8 cellular contexts compared by ENCODE assay signal in the genomic region with DNA sequence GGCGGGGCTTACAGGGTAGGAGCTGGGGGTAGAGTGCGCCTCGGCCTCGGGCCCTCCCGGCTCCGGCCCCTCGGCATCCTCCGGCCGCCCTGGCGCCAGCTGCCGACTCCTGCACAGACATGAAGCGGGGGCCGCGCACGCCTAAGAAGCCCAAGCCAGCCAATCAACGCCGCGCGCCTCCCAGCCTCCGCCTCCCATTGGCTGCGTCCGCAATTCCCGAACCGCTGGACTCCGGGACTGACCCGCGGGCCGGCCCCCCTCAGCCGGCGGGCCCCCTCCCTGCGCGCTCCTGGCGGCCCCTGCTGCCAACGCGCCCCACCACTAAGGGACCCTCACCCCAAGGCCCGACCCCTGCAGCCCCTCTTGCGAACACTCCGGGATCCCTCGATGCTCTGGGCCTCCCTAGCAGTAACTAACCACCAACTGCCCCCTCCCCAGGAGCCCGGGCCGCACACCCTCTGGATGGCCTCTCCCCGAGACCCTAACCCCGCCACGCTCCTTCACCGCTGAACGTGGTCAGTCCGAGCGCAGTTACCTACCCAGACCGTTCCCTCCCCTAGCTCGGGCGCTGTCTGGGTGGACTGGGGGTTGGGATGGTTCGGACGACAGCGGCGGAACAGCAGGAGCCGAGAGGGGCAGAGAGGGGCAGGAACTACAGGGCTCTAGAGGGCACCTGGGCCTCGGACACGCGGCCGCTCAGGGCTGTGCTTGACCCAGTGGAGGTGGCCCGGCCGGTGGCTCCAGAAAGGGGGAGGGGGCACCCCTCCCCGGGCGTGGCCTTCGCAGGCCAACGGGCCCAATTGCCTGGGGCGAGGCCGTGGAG.
A peak's percentile ranks its signal among the peaks of the same experiment; 100 is the strongest.
DNase-seq lines count a peak whose midpoint lies in the region; ATAC-seq, FAIRE-seq and TF ChIP-seq lines count a peak whose summit lies in the region.

No MANE protein-coding gene starts in this region.

- H3K27ac ChIP-seq in HL-60 (replicated peaks): peak overlapping the region; percentile 60

- intact Hi-C loops in posterior cingulate gyrus (cut with DNase I): no loop called here

- no peak for FAIRE-seq in GM19239 (lab: Jason Lieb, UNC)

- H3K4me3 ChIP-seq in HL-60 (replicated peaks; ENCODE audit: insufficient read depth, low read length) (peak overlapping the region; percentile 65), astrocyte of the spinal cord (ENCODE audit: low read depth, low read length) (peak overlapping the region; percentile 45)

- ATAC-seq in GM18505 (IDR thresholded peaks at IDR 0.05; ENCODE audit: unreplicated experiment): no peak

- no peaks in the 10 kb centered on the region for H3K27me3 ChIP-seq in HL-60 (ENCODE audit: insufficient read depth, poor library complexity, severe bottlenecking)

- DNase-seq in D341Med (ENCODE audit: low spot score) (peak; percentile 86), HL-60 (ENCODE audit: low read depth in 1 of 2, low spot score in 1 of 2) (peak; percentile 67 to 77), NOMO-1 treated with dmso at 0.1 percent for 144 hours (lab: John Stamatoyannopoulos, UW; ENCODE audit: unreplicated experiment) (peak; percentile 82), astrocyte of the spinal cord (ENCODE audit: low read depth, low spot score) (peak; percentile 70), hepatic stellate cell (ENCODE audit: low spot score) (peak; percentile 99), posterior cingulate gyrus (peak in 9 of 10 donors; percentile 29 to 92 (median 41)), GM19239 (ENCODE audit: insufficient read length, low spot score) (no peak)

- no peak for TF ChIP-seq POLR2A in GM18505 (IDR thresholded peaks at IDR 0.05; ENCODE audit: borderline replicate concordance, extremely low read depth, insufficient read depth, insufficient read length)

- in situ Hi-C loops in astrocyte of the spinal cord (cut with HindIII; ENCODE audit: low sequenced_read_pairs): no loop called here

- no peak for TF ChIP-seq CTCF in HL-60 (IDR thresholded peaks at IDR 0.05; ENCODE audit: insufficient read depth, low read length)
- no peak for TF ChIP-seq CTCF in astrocyte of the spinal cord (IDR thresholded peaks at IDR 0.05; ENCODE audit: low read depth, low read length)
